Comparison of ENCODE assay signal across 26 cellular contexts in the genomic region with DNA sequence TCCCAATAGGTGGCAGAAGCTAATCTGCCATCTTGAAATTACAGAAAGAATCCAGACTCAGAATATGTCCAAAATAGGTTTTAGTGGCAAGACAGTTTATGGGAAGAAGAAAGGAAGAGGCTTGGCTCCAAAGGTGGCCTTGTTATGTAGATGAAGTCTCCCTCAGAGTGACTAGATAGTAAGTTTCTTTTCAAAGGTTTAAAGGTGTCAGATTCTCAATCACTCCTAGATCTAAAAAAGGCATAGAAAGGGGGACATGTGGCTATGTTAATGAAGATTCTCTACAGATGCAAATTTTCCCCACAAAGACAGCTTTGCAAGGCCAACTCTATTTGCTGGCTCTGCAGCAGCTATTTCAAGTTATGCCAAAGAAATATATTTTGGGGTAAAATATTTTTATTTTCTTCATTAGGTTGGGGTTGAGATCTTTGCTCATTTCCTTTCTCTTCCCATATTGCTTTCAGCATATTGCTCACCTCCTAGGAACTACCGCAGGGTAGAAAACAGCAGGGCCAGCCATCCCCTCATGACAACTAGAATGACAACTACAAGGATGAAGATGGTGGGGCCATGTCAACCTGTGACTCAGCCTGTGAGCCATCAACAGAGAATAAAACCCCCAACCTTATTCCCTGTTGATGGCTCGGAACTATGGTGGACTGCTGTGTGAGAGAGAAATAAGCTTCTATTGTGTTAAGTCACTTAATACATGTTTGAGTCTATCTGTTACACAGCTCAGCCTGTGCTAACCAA.
"Had no signal": no experiment of that assay in that cellular context is flagged by ENCODE, and none has a peak within 500 bp of the region (broad histone marks: within the 10 kb centered on the region; RNA-seq: fewer than 3 reads in every experiment).

No MANE protein-coding gene starts in this region.

- H3K36me3 ChIP-seq: breast epithelium, ovary, transverse colon had no signal

- H3K9me3 ChIP-seq: ovary, testis, transverse colon had no signal

- DNase-seq: activated CD4-positive, alpha-beta memory T cell treated with anti-CD3 and anti-CD28 coated beads, Interleukin-2, amount 10 ng/mL, durations not matched to agents 7 days and 5 days; activated CD4-positive, alpha-beta T cell treated with anti-CD3 and anti-CD28 coated beads for 1 hour; activated CD4-positive, alpha-beta T cell treated with anti-CD3 and anti-CD28 coated beads, Interleukin-2, amount 10 ng/mL, durations not matched to agents 7 days and 5 days; activated CD8-positive, alpha-beta memory T cell treated with anti-CD3 and anti-CD28 coated beads, Interleukin-2, amount 50 U/mL, for 48 hours; activated gamma-delta T cell; activated naive CD4-positive, alpha-beta T cell treated with anti-CD3 and anti-CD28 coated beads, Interleukin-2, amount 10 ng/mL, durations not matched to agents 7 days and 5 days; activated naive CD8-positive, alpha-beta T cell treated with anti-CD3 and anti-CD28 coated beads, Interleukin-2, amount 10 ng/mL, durations not matched to agents 7 days and 5 days; activated T-cell treated with anti-CD3 and anti-CD28 coated beads, Interleukin-2, amount 50 U/mL, for 24 hours; central memory CD4-positive, alpha-beta T cell; foreskin fibroblast; head of caudate nucleus; hippocampal formation; left ventricle myocardium superior; midbrain; naive thymus-derived CD4-positive, alpha-beta T cell; ovary; stimulated activated CD4-positive, alpha-beta T cell treated with anti-CD3 and anti-CD28 coated beads, Interleukin-12 subunit alpha, Interleukin-12 subunit beta, amount 100 ng/mL, for 4 hours; stimulated activated CD4-positive, alpha-beta T cell treated with anti-CD3 and anti-CD28 coated beads, Interleukin-4, amount 100 ng/mL, for 1 hour; stimulated activated naive CD8-positive, alpha-beta T cell treated with anti-CD3 and anti-CD28 coated beads, Interleukin-15, Interleukin-2, amounts not matched to agents 100 U/mL and 50 U/mL, for 24 hours; T-helper 2 cell; testis; transverse colon had no signal

- H3K27me3 ChIP-seq: breast epithelium, ovary, testis, transverse colon had no signal

- H3K27ac ChIP-seq: breast epithelium, ovary, skin epidermis, testis, transverse colon had no signal

- ATAC-seq: esophagus mucosa; left ventricle myocardium superior; naive thymus-derived CD4-positive, alpha-beta T cell; sciatic nerve; stimulated activated naive CD8-positive, alpha-beta T cell treated with anti-CD3 and anti-CD28 coated beads, Interleukin-15, Interleukin-2, amounts not matched to agents 100 U/mL and 50 U/mL, for 24 hours had no signal

- H3K4me3 ChIP-seq: breast epithelium, ovary, skin epidermis, testis, transverse colon had no signal
